ENCODE assay signal across 16 cellular contexts in the genomic region with DNA sequence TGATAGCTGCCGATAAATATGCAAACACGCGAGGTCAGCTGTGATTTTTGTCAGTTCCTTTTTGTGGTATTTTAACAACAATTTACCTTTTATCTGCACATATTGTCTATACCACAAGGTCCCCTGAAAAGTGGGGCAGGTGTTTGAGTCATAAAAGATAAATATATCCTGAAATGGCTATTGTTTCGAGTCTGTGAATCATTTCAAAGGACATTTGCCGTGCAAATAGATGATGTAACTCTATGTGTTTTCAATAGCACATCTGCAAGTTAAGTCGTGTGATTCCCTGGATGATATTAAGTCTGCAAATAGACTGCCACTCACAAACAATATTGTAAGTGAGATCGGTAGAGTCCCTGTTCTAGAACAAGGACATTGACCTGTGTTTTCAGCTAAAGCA.
DNase-seq lines count a peak whose midpoint lies in the region; ATAC-seq and TF ChIP-seq lines count a peak whose summit lies in the region.
"Had no signal": no experiment of that assay in that cellular context is flagged by ENCODE, and none has a peak within 500 bp of the region (broad histone marks: within the 10 kb centered on the region; RNA-seq: fewer than 3 reads in every experiment).

No MANE protein-coding gene starts in this region.

- TF ChIP-seq CTCF in Calu3 (IDR thresholded peaks at IDR 0.05; ENCODE audit: unreplicated experiment) (no peak), RWPE1 (conservative IDR thresholded peaks at IDR 0.05; ENCODE audit: low read depth) (no peak), esophagus muscularis mucosa (IDR thresholded peaks at IDR 0.05) (no peak)

- POLR2A ChIA-PET in RWPE1 (lab: Yijun Ruan, JAX; ENCODE audit: low non-redundant PET), result no interaction called here

- no peak for ATAC-seq in activated T-cell treated with anti-CD3 and anti-CD28 coated beads, Interleukin-2, amount 50 U/mL, for 72 hours (replicated peaks in 1 of 2)
- ATAC-seq: naive thymus-derived CD4-positive, alpha-beta T cell had no signal

- peaks cover 4% of the 10 kb centered on the region for H3K9me3 Mint-ChIP-seq in Calu3 (ENCODE audit: low read depth, unreplicated experiment)
- peaks cover 5 to 11% of the 10 kb centered on the region in 2 donors for H3K9me3 Mint-ChIP-seq in activated T-cell treated with anti-CD3 and anti-CD28 coated beads, Interleukin-2, amount 50 U/mL, for 72 hours
- H3K9me3 Mint-ChIP-seq in activated T-helper 1 cell treated with anti-CD3 and anti-CD28 coated beads, Interleukin-12 subunit alpha, Interleukin-12 subunit beta, Interleukin-2, Interleukin-4 antibody, amounts not matched to agents 30 ng/mL and 10 ng/mL and 1 ng/mL, durations not matched to agents 14 hours and 24 hours and 36 hours, result peaks cover 14% of the 10 kb centered on the region

- no peaks in the 10 kb centered on the region for H3K4me1 ChIP-seq in esophagus muscularis mucosa
- H3K4me1 ChIP-seq: ascending aorta, tibial artery had no signal

- peak; percentile 28 for DNase-seq in Calu3
- peak; percentile 99 for DNase-seq in NCI-H146 (lab: John Stamatoyannopoulos, UW)
- peak; percentile 26 for DNase-seq in RWPE1 (ENCODE audit: low spot score)
- DNase-seq in kidney tubule cell (ENCODE audit: low spot score), result peak; percentile 46
- DNase-seq in esophagus muscularis mucosa (ENCODE audit: extremely low spot score), result no peak
- DNase-seq in NCI-H1048 (lab: John Stamatoyannopoulos, UW), result no peak
- DNase-seq in activated T-cell treated with anti-CD3 and anti-CD28 coated beads, Interleukin-2, amount 50 U/mL, for 72 hours, result no peak
- no peak for DNase-seq in activated T-helper 1 cell treated with anti-CD3 and anti-CD28 coated beads, Interleukin-12 subunit alpha, Interleukin-12 subunit beta, Interleukin-2, Interleukin-4 antibody, amounts not matched to agents 30 ng/mL and 10 ng/mL and 1 ng/mL, durations not matched to agents 14 hours and 24 hours and 36 hours (ENCODE audit: low spot score)
- DNase-seq: effector CD4-positive, alpha-beta T cell; glutamatergic neuron; kidney; naive thymus-derived CD4-positive, alpha-beta T cell; stimulated activated CD4-positive, alpha-beta T cell treated with anti-CD3 and anti-CD28 coated beads, Interleukin-1b, Interleukin-23, amount 100 ng/mL, for 48 hours; tibial artery had no signal

- no TSS peak for BruUV-seq in Calu3 (replicated peaks; lab: Mats Ljungman, UMichigan)

- TF ChIP-seq EP300 in esophagus muscularis mucosa (IDR thresholded peaks at IDR 0.05), result no peak

- no peaks in the 10 kb centered on the region for H3K36me3 ChIP-seq in esophagus muscularis mucosa
- H3K36me3 ChIP-seq: ascending aorta, tibial artery had no signal

- WGBS in esophagus muscularis mucosa, result 83% methylated on average over 7 of the region's 7 CpGs

- H3K27ac ChIP-seq in RWPE1, result no peak overlapping the region
- no peak overlapping the region for H3K27ac ChIP-seq in esophagus muscularis mucosa (replicated peaks in 1 of 4)
- H3K27ac ChIP-seq: ascending aorta, tibial artery had no signal

- no peaks in the 10 kb centered on the region for H3K36me3 Mint-ChIP-seq in Calu3 (ENCODE audit: insufficient read depth, unreplicated experiment)
- peaks cover 8 to 10% of the 10 kb centered on the region in 2 donors for H3K36me3 Mint-ChIP-seq in activated T-cell treated with anti-CD3 and anti-CD28 coated beads, Interleukin-2, amount 50 U/mL, for 72 hours (ENCODE audit: insufficient read depth in 2 of 2)
- H3K36me3 Mint-ChIP-seq in activated T-helper 1 cell treated with anti-CD3 and anti-CD28 coated beads, Interleukin-12 subunit alpha, Interleukin-12 subunit beta, Interleukin-2, Interleukin-4 antibody, amounts not matched to agents 30 ng/mL and 10 ng/mL and 1 ng/mL, durations not matched to agents 14 hours and 24 hours and 36 hours (ENCODE audit: low read depth), result no peaks in the 10 kb centered on the region

- peaks cover 25% of the 10 kb centered on the region for H3K4me1 Mint-ChIP-seq in Calu3 (ENCODE audit: low read depth, unreplicated experiment)
- H3K4me1 Mint-ChIP-seq in activated T-cell treated with anti-CD3 and anti-CD28 coated beads, Interleukin-2, amount 50 U/mL, for 72 hours (ENCODE audit: low read depth), result no peaks in the 10 kb centered on the region
- no peaks in the 10 kb centered on the region for H3K4me1 Mint-ChIP-seq in activated T-helper 1 cell treated with anti-CD3 and anti-CD28 coated beads, Interleukin-12 subunit alpha, Interleukin-12 subunit beta, Interleukin-2, Interleukin-4 antibody, amounts not matched to agents 30 ng/mL and 10 ng/mL and 1 ng/mL, durations not matched to agents 14 hours and 24 hours and 36 hours (ENCODE audit: low read depth)
- H3K4me1 Mint-ChIP-seq: naive thymus-derived CD4-positive, alpha-beta T cell had no signal

- intact Hi-C loops in Calu3 (cut with micrococcal nuclease; ENCODE audit: unreplicated experiment) (loop anchor here (1.0 kb wide), 1 partner anchor 44 kb away; no protein-coding TSS in a partner anchor), esophagus muscularis mucosa (cut with DNase I) (no loop called here)
- intact Hi-C loops in activated T-helper 1 cell treated with anti-CD3 and anti-CD28 coated beads, Interleukin-12 subunit alpha, Interleukin-12 subunit beta, Interleukin-2, Interleukin-4 antibody, amounts not matched to agents 30 ng/mL and 10 ng/mL and 1 ng/mL, durations not matched to agents 14 hours and 24 hours and 36 hours (cut with micrococcal nuclease), result no loop called here

- H3K4me3 ChIP-seq in esophagus muscularis mucosa, result no peak overlapping the region
- H3K4me3 ChIP-seq: ascending aorta, tibial artery had no signal

- CTCF ChIA-PET in Calu3 (lab: Charles Lee) (interaction anchor here (1.3 kb wide), 1 partner anchor 32 kb away, joined by 4 read pairs; no protein-coding TSS in a partner anchor), RWPE1 (lab: Yijun Ruan, JAX) (interaction anchor here (1.6 kb wide), 1 partner anchor 10 kb away, joined by 5 read pairs; no protein-coding TSS in a partner anchor)

- peak overlapping the region; percentile 19 for H3K27ac Mint-ChIP-seq in Calu3 (ENCODE audit: unreplicated experiment)
- H3K27ac Mint-ChIP-seq in activated T-cell treated with anti-CD3 and anti-CD28 coated beads, Interleukin-2, amount 50 U/mL, for 72 hours, result no peak overlapping the region
- no peak overlapping the region for H3K27ac Mint-ChIP-seq in activated T-helper 1 cell treated with anti-CD3 and anti-CD28 coated beads, Interleukin-12 subunit alpha, Interleukin-12 subunit beta, Interleukin-2, Interleukin-4 antibody, amounts not matched to agents 30 ng/mL and 10 ng/mL and 1 ng/mL, durations not matched to agents 14 hours and 24 hours and 36 hours
- H3K27ac Mint-ChIP-seq: naive thymus-derived CD4-positive, alpha-beta T cell; T-helper 2 cell treated with Interferon-gamma antibody and Interleukin-4, amounts not matched to agents 5 μg/mL and 100 μg/mL, for 36 hours had no signal

- no peaks in the 10 kb centered on the region for H3K27me3 ChIP-seq in esophagus muscularis mucosa
- H3K27me3 ChIP-seq: ascending aorta, tibial artery had no signal

- no peaks in the 10 kb centered on the region for H3K27me3 Mint-ChIP-seq in Calu3 (ENCODE audit: unreplicated experiment)
- H3K27me3 Mint-ChIP-seq in activated T-cell treated with anti-CD3 and anti-CD28 coated beads, Interleukin-2, amount 50 U/mL, for 72 hours (ENCODE audit: low read depth), result peaks cover 12% of the 10 kb centered on the region
- peaks cover 4% of the 10 kb centered on the region for H3K27me3 Mint-ChIP-seq in activated T-helper 1 cell treated with anti-CD3 and anti-CD28 coated beads, Interleukin-12 subunit alpha, Interleukin-12 subunit beta, Interleukin-2, Interleukin-4 antibody, amounts not matched to agents 30 ng/mL and 10 ng/mL and 1 ng/mL, durations not matched to agents 14 hours and 24 hours and 36 hours (ENCODE audit: insufficient read depth)

- TF ChIP-seq POLR2A in esophagus muscularis mucosa (IDR thresholded peaks at IDR 0.05; ENCODE audit: low read depth), result no peak

- H3K9me3 ChIP-seq in esophagus muscularis mucosa, result no peaks in the 10 kb centered on the region
- H3K9me3 ChIP-seq: ascending aorta had no signal

- H3K4me3 Mint-ChIP-seq in Calu3 (ENCODE audit: low read depth, unreplicated experiment), result peak overlapping the region; percentile 52
- no peak overlapping the region for H3K4me3 Mint-ChIP-seq in activated T-cell treated with anti-CD3 and anti-CD28 coated beads, Interleukin-2, amount 50 U/mL, for 72 hours
- no peak overlapping the region for H3K4me3 Mint-ChIP-seq in activated T-helper 1 cell treated with anti-CD3 and anti-CD28 coated beads, Interleukin-12 subunit alpha, Interleukin-12 subunit beta, Interleukin-2, Interleukin-4 antibody, amounts not matched to agents 30 ng/mL and 10 ng/mL and 1 ng/mL, durations not matched to agents 14 hours and 24 hours and 36 hours
- H3K4me3 Mint-ChIP-seq: naive thymus-derived CD4-positive, alpha-beta T cell; T-helper 2 cell treated with Interferon-gamma antibody and Interleukin-4, amounts not matched to agents 5 μg/mL and 100 μg/mL, for 36 hours had no signal

Comparison
In these comparisons a context has a peak if more than half of its experiments do, and no peak if none do; other contexts are left out.
1. DNase-seq: peak in Calu3 (single experiment), NCI-H146 (single experiment), RWPE1 (single experiment) and kidney tubule cell (single experiment); none in esophagus muscularis mucosa (single experiment), NCI-H1048 (single experiment), activated T-cell treated with anti-CD3 and anti-CD28 coated beads, Interleukin-2, amount 50 U/mL, for 72 hours (0 of 2) and activated T-helper 1 cell treated with anti-CD3 and anti-CD28 coated beads, Interleukin-12 subunit alpha, Interleukin-12 subunit beta, Interleukin-2, Interleukin-4 antibody, amounts not matched to agents 30 ng/mL and 10 ng/mL and 1 ng/mL, durations not matched to agents 14 hours and 24 hours and 36 hours (single experiment).